14 cellular contexts compared by ENCODE assay signal in the genomic region with DNA sequence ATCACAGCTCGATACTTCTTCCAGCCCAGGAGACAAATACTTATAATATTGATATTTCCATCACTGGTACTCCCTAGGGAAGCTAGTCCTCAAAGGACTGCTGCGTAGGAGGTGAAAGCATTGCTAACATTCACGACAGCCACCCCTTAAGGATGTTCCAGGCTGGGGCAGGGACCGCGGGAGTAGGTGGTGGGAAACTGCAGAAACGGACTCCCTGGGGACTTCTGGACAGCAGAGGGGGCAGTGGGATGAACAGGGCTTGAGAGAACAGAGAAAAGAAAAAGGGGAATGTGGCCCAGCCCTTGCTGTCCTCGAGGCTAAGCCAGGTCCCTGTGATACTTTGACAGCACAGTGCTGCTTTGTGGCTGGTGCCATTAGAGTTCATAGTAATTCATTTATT.
"Had no signal": no experiment of that assay in that cellular context is flagged by ENCODE, and none has a peak within 500 bp of the region (broad histone marks: within the 10 kb centered on the region; RNA-seq: fewer than 3 reads in every experiment).

No MANE protein-coding gene starts in this region.

- H3K4me3 ChIP-seq: esophagus squamous epithelium, gastroesophageal sphincter, ovary, right atrium auricular region, sigmoid colon, skin epidermis, suprapubic skin, thyroid gland had no signal

- H3K36me3 ChIP-seq: esophagus squamous epithelium, gastroesophageal sphincter, ovary, right atrium auricular region, sigmoid colon, suprapubic skin, thyroid gland had no signal

- H3K27me3 ChIP-seq: ovary, right atrium auricular region, sigmoid colon, thyroid gland had no signal

- H3K9me3 ChIP-seq: esophagus squamous epithelium, gastroesophageal sphincter, ovary, right atrium auricular region, sigmoid colon, suprapubic skin, thyroid gland had no signal

- H3K4me1 ChIP-seq: thyroid gland had no signal

- H3K27ac ChIP-seq: esophagus squamous epithelium, gastroesophageal sphincter, ovary, right atrium auricular region, suprapubic skin, thyroid gland had no signal

- ATAC-seq: gastroesophageal sphincter, left lobe of liver had no signal

- DNase-seq: esophagus squamous epithelium; glutamatergic neuron; mammary epithelial cell; nephron progenitor cell; ovary; sigmoid colon; stimulated activated CD4-positive, alpha-beta T cell treated with anti-CD3 and anti-CD28 coated beads, Interleukin-12 subunit alpha, Interleukin-12 subunit beta, amount 100 ng/mL, for 4 hours; stimulated activated naive CD4-positive, alpha-beta T cell had no signal
